Comparison of ENCODE assay signal across 8 cellular contexts in genomic region chr15:90530250-90531051, GRCh38.
A peak's percentile ranks its signal among the peaks of the same experiment; 100 is the strongest.
DNase-seq lines count a peak whose midpoint lies in the region; ATAC-seq and TF ChIP-seq lines count a peak whose summit lies in the region.

No MANE protein-coding gene starts in this region.

- peak overlapping the region; percentile 69 for H3K27ac ChIP-seq in cingulate gyrus (ENCODE audit: low read depth, low read length)

- ATAC-seq in GM21717 (IDR thresholded peaks at IDR 0.05; ENCODE audit: unreplicated experiment), result peak; percentile 48

- TF ChIP-seq RAD21 in Ishikawa (IDR thresholded peaks at IDR 0.05; ENCODE audit: low read depth), result no peak

- TF ChIP-seq EP300 in Ishikawa (IDR thresholded peaks at IDR 0.05; ENCODE audit: borderline replicate concordance), result no peak

- DNase-seq in ELR (ENCODE audit: low read depth) (peak; percentile 55), left kidney (ENCODE audit: low read depth, low spot score) (peak; percentile 87), OCI-M2 (lab: John Stamatoyannopoulos, UW; ENCODE audit: unreplicated experiment) (no peak)
- peak; percentile 67 for DNase-seq in activated CD4-positive, CD25-positive, alpha-beta regulatory T cell treated with anti-CD3 and anti-CD28 coated beads, Interleukin-2, amount 50 U/mL, for 72 hours
- DNase-seq in stimulated activated CD4-positive, alpha-beta T cell treated with anti-CD3 and anti-CD28 coated beads, Interleukin-2, amount 100 ng/mL, for 48 hours, result peak; percentile 30 to 42

TF ChIP-seq in Ishikawa, 13 proteins besides CTCF, POLR2A, EP300 and RAD21:
- peak; percentile 32; the same call in 1 of the 2 replicates for TF ChIP-seq ZBTB7A (IDR thresholded peaks at IDR 0.05; ENCODE audit: low read depth)
- TF ChIP-seq MAX (IDR thresholded peaks at IDR 0.05), result peak; percentile 46; the same call in 1 of the 2 replicates
- TF ChIP-seq REST (IDR thresholded peaks at IDR 0.05; ENCODE audit: low read depth), result no peak
